In genomic region chr22:45911601-45912271, GRCh38 we compare ENCODE assay signal across 9 cellular contexts.
DNase-seq lines count a peak whose midpoint lies in the region; ATAC-seq, FAIRE-seq and TF ChIP-seq lines count a peak whose summit lies in the region.
"Had no signal": no experiment of that assay in that cellular context is flagged by ENCODE, and none has a peak within 500 bp of the region (broad histone marks: within the 10 kb centered on the region; RNA-seq: fewer than 3 reads in every experiment).

No MANE protein-coding gene starts in this region.

- CTCF ChIA-PET in H1 (lab: Charles Lee; ENCODE audit: partially characterized antibody), result interaction anchor here (1.0 to 2.5 kb wide), 4 partner anchors 12 to 84 kb away, joined by 3 to 7 read pairs (median 4); no protein-coding TSS in a partner anchor

- no peak for TF ChIP-seq EP300 in H1 (IDR thresholded peaks at IDR 0.05; ENCODE audit: borderline replicate concordance in 1 of 2, low read depth in 2 of 2, low read length in 2 of 2)

- TF ChIP-seq CTCF in HL-60 (IDR thresholded peaks at IDR 0.05; ENCODE audit: insufficient read depth, low read length) (no peak), H1 (IDR thresholded peaks at IDR 0.05; ENCODE audit: control extremely low read depth in 1 of 3, insufficient read depth in 1 of 3, low read depth in 1 of 3, low read length in 3 of 3) (peak in 2 of 3 experiments; percentile 4 to 5; a peak in 1 of 4 replicates)

- TF ChIP-seq RAD21 in H1 (IDR thresholded peaks at IDR 0.05 in 1 of 2, conservative IDR thresholded peaks at IDR 0.05 in 1 of 2; ENCODE audit: low read depth in 2 of 2, low read length in 2 of 2), result no peak; a peak in 1 of 4 replicates

- ATAC-seq in sciatic nerve, result peak; percentile 48
- ATAC-seq: T-helper 17 cell had no signal

- no peak overlapping the region for H2BK20ac ChIP-seq in H1 (ENCODE audit: low read length)

- no peak overlapping the region for H2AFZ ChIP-seq in H1 (ENCODE audit: low read length)

- no peak overlapping the region for H3K4ac ChIP-seq in H1 (replicated peaks; ENCODE audit: insufficient read length, low read depth, low read length)

- no peak overlapping the region for H3K27ac ChIP-seq in HL-60 (replicated peaks)
- no peak overlapping the region for H3K27ac ChIP-seq in H1 (ENCODE audit: low read depth, low read length)

- FAIRE-seq in H1 (lab: Jason Lieb, UNC), result no peak
- FAIRE-seq: endothelial cell of umbilical vein had no signal

- H4K91ac ChIP-seq in H1 (replicated peaks; ENCODE audit: insufficient read length, low read length), result peak overlapping the region; percentile 42

- no peak overlapping the region; the same call in 1 of the 2 replicates for H2BK5ac ChIP-seq in H1 (ENCODE audit: low read depth, low read length)

- H3K23ac ChIP-seq in H1 (ENCODE audit: insufficient read length), result no peak overlapping the region

- no peak overlapping the region for H2BK12ac ChIP-seq in H1 (ENCODE audit: low read depth, low read length)

- H3K9me3 ChIP-seq in H1 (ENCODE audit: insufficient read depth in 2 of 2, low read depth in 1 of 2, low read length in 1 of 2), result peaks cover 0 to 4% of the 10 kb centered on the region in 2 experiments; a peak in 1 of 4 replicates

- WGBS in H1 (ENCODE audit: extremely low coverage in 1 of 2, insufficient coverage in 1 of 2, insufficient read length in 1 of 2, insufficient replicate concordance in 2 of 2, low coverage in 1 of 2, low lambda C conversion rate in 2 of 2, missing lambda C conversion rate in 1 of 2), 2 experiments, result 89% methylated on average over 26 of the region's 27 CpGs; no CpG with 5 or more reads in 1 of the 2 experiments

- no peak overlapping the region for H4K5ac ChIP-seq in H1 (ENCODE audit: insufficient read length, low read depth, low read length)

- H3K9ac ChIP-seq in H1 (replicated peaks in 1 of 4; ENCODE audit: extremely low read depth in 1 of 4, low read depth in 3 of 4, low read length in 3 of 4), result no peak overlapping the region

- no peaks in the 10 kb centered on the region for H4K20me1 ChIP-seq in H1 (replicated peaks in 1 of 2; ENCODE audit: control insufficient read depth in 1 of 2, insufficient read depth in 2 of 2, low read length in 2 of 2)

- H3K4me1 ChIP-seq in H1 (replicated peaks in 1 of 4; ENCODE audit: control insufficient read depth in 3 of 4, insufficient read depth in 4 of 4, low read length in 3 of 4), result peaks cover 0 to 3% (median 0%) of the 10 kb centered on the region in 4 experiments; a peak in 1 of 7 replicates

- no peak overlapping the region for H2BK120ac ChIP-seq in H1 (replicated peaks; ENCODE audit: low read depth, low read length)

- no peak for TF ChIP-seq POLR2A in H1 (IDR thresholded peaks at IDR 0.05; ENCODE audit: control extremely low read depth in 1 of 2, low read depth in 2 of 2, low read length in 2 of 2)

- H3K18ac ChIP-seq in H1 (ENCODE audit: extremely low read depth, low read length), result no peak overlapping the region; the same call in 1 of the 2 replicates

- H3K56ac ChIP-seq in H1 (replicated peaks; ENCODE audit: insufficient read length, low read depth, low read length), result no peak overlapping the region

- no peaks in the 10 kb centered on the region for H3K27me3 ChIP-seq in HL-60 (ENCODE audit: insufficient read depth, poor library complexity, severe bottlenecking)
- no peaks in the 10 kb centered on the region for H3K27me3 ChIP-seq in H1 (replicated peaks in 1 of 4; ENCODE audit: control insufficient read depth in 3 of 4, extremely low read depth in 1 of 4, insufficient read depth in 3 of 4, low read length in 3 of 4)

- no peak overlapping the region for H3K14ac ChIP-seq in H1 (ENCODE audit: insufficient read length)

- H3K4me2 ChIP-seq in H1 (ENCODE audit: insufficient read depth in 1 of 2, low read depth in 2 of 2, low read length in 2 of 2), result no peak overlapping the region

- intact Hi-C loops in sciatic nerve (cut with DNase I), result no loop called here

- H2AK5ac ChIP-seq in H1 (ENCODE audit: low read depth, low read length), result no peak overlapping the region

- H4K8ac ChIP-seq in H1 (ENCODE audit: extremely low read depth, insufficient read depth, low read length), result no peak overlapping the region

- no peaks in the 10 kb centered on the region for H3K79me1 ChIP-seq in H1 (ENCODE audit: low read depth, low read length)

- H3K23me2 ChIP-seq in H1 (ENCODE audit: low read depth, low read length), result no peaks in the 10 kb centered on the region

- H3K4me3 ChIP-seq in HL-60 (replicated peaks; ENCODE audit: insufficient read depth, low read length) (no peak overlapping the region), H1 (ENCODE audit: extremely low read depth in 1 of 4, insufficient read depth in 2 of 4, low read depth in 3 of 4, low read length in 4 of 4) (no peak overlapping the region)

- DNase-seq in HL-60 (ENCODE audit: low read depth in 1 of 2, low spot score in 1 of 2) (peak; percentile 56 to 64), NCI-H345 treated with DMSO at 0.1 percent for 48 hours (lab: John Stamatoyannopoulos, UW; ENCODE audit: unreplicated experiment) (peak; percentile 80), H1 (ENCODE audit: low read depth in 1 of 2, low spot score in 2 of 2) (no peak), sciatic nerve (ENCODE audit: low spot score) (no peak), DMS114 treated with DMSO at 0.1 percent for 48 hours (lab: John Stamatoyannopoulos, UW; ENCODE audit: unreplicated experiment) (no peak), NCI-H524 (lab: John Stamatoyannopoulos, UW) (no peak), NK-92 (lab: John Stamatoyannopoulos, UW; ENCODE audit: unreplicated experiment) (no peak)
- DNase-seq: T-helper 17 cell had no signal

- POLR2A ChIA-PET in H1 (lab: Charles Lee; ENCODE audit: partially characterized antibody), result interaction anchor here (1.0 to 1.1 kb wide), 3 partner anchors 10 to 45 kb away, joined by 3 read pairs; no protein-coding TSS in a partner anchor

- no peaks in the 10 kb centered on the region for H3K79me2 ChIP-seq in H1 (ENCODE audit: control insufficient read depth in 1 of 2, insufficient read depth in 2 of 2, low read length in 2 of 2)

- H2BK15ac ChIP-seq in H1 (ENCODE audit: low read length), result no peak overlapping the region; the same call in 1 of the 2 replicates

- no peaks in the 10 kb centered on the region for H3K36me3 ChIP-seq in H1 (ENCODE audit: control insufficient read depth in 2 of 4, insufficient read depth in 4 of 4, low read length in 3 of 4)

TF ChIP-seq in H1, 55 proteins besides CTCF, POLR2A, EP300 and RAD21:
- peak; percentile 53; the same call in 1 of the 2 replicates for TF ChIP-seq CEBPB (IDR thresholded peaks at IDR 0.05; ENCODE audit: low read depth, low read length)
- TF ChIP-seq MAFK (IDR thresholded peaks at IDR 0.05; ENCODE audit: low read depth, low read length), result no peak

Comparison
In these comparisons a context has a peak if more than half of its experiments do, and no peak if none do; other contexts are left out.
1. DNase-seq: peak in HL-60 (2 of 2) and NCI-H345 treated with DMSO at 0.1 percent for 48 hours (single experiment); none in H1 (0 of 2), sciatic nerve (single experiment), DMS114 treated with DMSO at 0.1 percent for 48 hours (single experiment), NCI-H524 (0 of 2) and NK-92 (single experiment).